Comparison of ENCODE assay signal across 8 cellular contexts in genomic region chr15:61051570-61052031, GRCh38.
A peak's percentile ranks its signal among the peaks of the same experiment; 100 is the strongest.
DNase-seq lines count a peak whose midpoint lies in the region; ATAC-seq and TF ChIP-seq lines count a peak whose summit lies in the region.

No MANE protein-coding gene starts in this region.

- TF ChIP-seq CTCF in epithelial cell of esophagus (IDR thresholded peaks at IDR 0.05; ENCODE audit: insufficient read depth, low read depth, low read length, missing control alignments) (peak; percentile 64), nephron progenitor cell (IDR thresholded peaks at IDR 0.05) (peak; percentile 43)

- H3K36me3 Mint-ChIP-seq in nephron progenitor cell (ENCODE audit: low read depth) = peaks cover 5% of the 10 kb centered on the region

- DNase-seq in GM04503 (ENCODE audit: low read depth) (peak; percentile 80), NCI-H526 treated with DMSO at 0.1 percent for 48 hours (lab: John Stamatoyannopoulos, UW) (peak; percentile 8), epithelial cell of esophagus (ENCODE audit: low read depth) (peak; percentile 42), nephron progenitor cell (no peak)
- DNase-seq in central memory CD4-positive, alpha-beta T cell = no peak
- no peak for DNase-seq in activated CD4-positive, alpha-beta T cell treated with anti-CD3 and anti-CD28 coated beads for 4 hours

- ATAC-seq in HG03378 (IDR thresholded peaks at IDR 0.05; ENCODE audit: unreplicated experiment) (no peak), HG03342 (IDR thresholded peaks at IDR 0.05; ENCODE audit: unreplicated experiment) (no peak)

- H3K27me3 Mint-ChIP-seq in nephron progenitor cell (ENCODE audit: low read depth, poor library complexity) = no peaks in the 10 kb centered on the region

- H3K9me3 Mint-ChIP-seq in nephron progenitor cell = no peaks in the 10 kb centered on the region

- H3K4me3 Mint-ChIP-seq in nephron progenitor cell = no peak overlapping the region

- H3K4me3 ChIP-seq in epithelial cell of esophagus (ENCODE audit: low read length) = no peak overlapping the region

- H3K27ac Mint-ChIP-seq in nephron progenitor cell = peak overlapping the region; percentile 70

- H3K4me1 Mint-ChIP-seq in nephron progenitor cell = peaks cover 62% of the 10 kb centered on the region

Comparison
In these comparisons a context has a peak if more than half of its experiments do, and no peak if none do; other contexts are left out.
1. DNase-seq: peak in GM04503 (single experiment), NCI-H526 treated with DMSO at 0.1 percent for 48 hours (single experiment) and epithelial cell of esophagus (single experiment); none in nephron progenitor cell (single experiment), central memory CD4-positive, alpha-beta T cell (single experiment) and activated CD4-positive, alpha-beta T cell treated with anti-CD3 and anti-CD28 coated beads for 4 hours (0 of 2).